ENCODE assay signal across 15 cellular contexts in the genomic region with DNA sequence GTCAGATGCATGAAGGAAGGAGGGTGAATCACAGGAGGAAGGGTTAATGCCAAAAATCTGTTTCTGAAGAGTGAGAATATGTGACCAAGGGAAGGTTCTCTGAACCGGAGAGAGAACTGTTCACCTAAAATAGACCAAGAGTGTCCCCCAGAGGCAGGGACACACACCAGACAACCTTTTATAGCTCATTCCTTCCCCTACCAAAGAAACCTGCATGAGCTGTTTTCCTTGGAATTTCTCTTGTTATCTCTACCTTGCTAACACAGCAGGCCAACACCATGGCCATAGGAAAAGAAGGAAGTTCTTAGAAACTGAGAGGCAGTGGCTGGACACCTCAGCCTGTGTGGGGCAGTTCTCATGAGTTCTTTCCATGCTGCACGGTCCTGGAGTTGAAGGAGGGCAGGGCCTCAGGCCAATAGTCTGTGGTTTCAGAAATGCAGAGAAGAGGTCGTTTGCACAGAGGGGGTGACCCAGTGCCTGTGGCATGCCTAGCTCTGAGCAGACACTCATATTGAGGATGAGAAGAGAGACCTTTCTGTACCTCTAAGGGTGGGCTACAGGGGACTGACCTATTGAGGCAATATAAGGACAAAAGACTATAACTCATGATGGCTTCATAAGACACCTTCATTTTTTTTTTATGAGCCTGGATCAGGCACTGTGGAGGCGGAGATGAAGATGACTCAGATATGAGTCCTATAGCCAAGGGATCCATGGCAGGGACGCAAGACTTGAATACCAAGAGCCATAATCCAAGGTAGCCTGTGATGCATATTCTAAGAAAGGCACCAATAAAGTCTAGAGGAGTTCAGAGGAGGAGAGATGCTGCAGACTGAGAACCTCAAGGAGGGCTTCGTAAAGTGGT. TPM values are rescaled to one million over a fixed set of nuclear protein-coding genes. Genes with fewer than 3 reads are reported as not detected.
DNase-seq lines count a peak whose midpoint lies in the region; ATAC-seq and TF ChIP-seq lines count a peak whose summit lies in the region.
"Had no signal": no experiment of that assay in that cellular context is flagged by ENCODE, and none has a peak within 500 bp of the region (broad histone marks: within the 10 kb centered on the region; RNA-seq: fewer than 3 reads in every experiment).

No MANE protein-coding gene starts in this region.

- H3K4me3 Mint-ChIP-seq in neural progenitor cell, result no peak overlapping the region

- no peaks in the 10 kb centered on the region for H3K27me3 Mint-ChIP-seq in neural progenitor cell (ENCODE audit: insufficient read depth, low read depth)

- H3K9me3 ChIP-seq in neural progenitor cell (ENCODE audit: low read depth) (no peaks in the 10 kb centered on the region), upper lobe of left lung (no peaks in the 10 kb centered on the region)
- H3K9me3 ChIP-seq: mucosa of descending colon had no signal

- no peak overlapping the region for H2AFZ ChIP-seq in neural progenitor cell (replicated peaks)

- no peaks in the 10 kb centered on the region for H3F3A ChIP-seq in neural progenitor cell (ENCODE audit: low read depth)

- no peak overlapping the region for H3K4me2 ChIP-seq in neural progenitor cell
- H3K4me2 ChIP-seq: KMS-11 had no signal

- no peak overlapping the region for H3K27ac Mint-ChIP-seq in neural progenitor cell

- DNase-seq in EL (peak; percentile 69), LoVo (ENCODE audit: low spot score) (peak; percentile 20), cardiac fibroblast (ENCODE audit: low read depth in 2 of 2) (peak; percentile 18 to 57), neural progenitor cell (ENCODE audit: low spot score) (no peak), upper lobe of left lung (no peak), superior temporal gyrus (ENCODE audit: extremely low spot score) (no peak), iPS-NIHi11 (ENCODE audit: low spot score) (no peak), T-helper 9 cell (no peak)
- DNase-seq: DMS79 treated with DMSO at 0.1 percent for 48 hours, hypothalamus, mucosa of descending colon, NCI-H2171 had no signal

- no peaks in the 10 kb centered on the region for H3K27me3 ChIP-seq in neural progenitor cell
- no peaks in the 10 kb centered on the region for H3K27me3 ChIP-seq in upper lobe of left lung

- H3K9ac ChIP-seq in neural progenitor cell, result no peak overlapping the region
- H3K9ac ChIP-seq: KMS-11 had no signal

- TF ChIP-seq CTCF in cardiac fibroblast (IDR thresholded peaks at IDR 0.05; ENCODE audit: low read depth, low read length) (no peak), neural progenitor cell (IDR thresholded peaks at IDR 0.05) (peak; percentile 25), upper lobe of left lung (IDR thresholded peaks at IDR 0.05) (no peak)

- H3K27ac ChIP-seq in neural progenitor cell, result no peak overlapping the region
- H3K27ac ChIP-seq in upper lobe of left lung, result no peak overlapping the region
- H3K27ac ChIP-seq: KMS-11 had no signal

- no peak for ATAC-seq in upper lobe of left lung (ENCODE audit: low FRiP score in 2 of 2)
- ATAC-seq: mucosa of descending colon, sciatic nerve had no signal

- H4K20me1 ChIP-seq in neural progenitor cell (ENCODE audit: low read depth), result no peaks in the 10 kb centered on the region

- H3K79me2 ChIP-seq in neural progenitor cell (ENCODE audit: low read depth), result no peaks in the 10 kb centered on the region

- H3K4me1 ChIP-seq in neural progenitor cell, result no peaks in the 10 kb centered on the region
- no peaks in the 10 kb centered on the region for H3K4me1 ChIP-seq in upper lobe of left lung

- no peak overlapping the region for H3K4me3 ChIP-seq in cardiac fibroblast (replicated peaks in 1 of 2; ENCODE audit: low read depth in 2 of 2, low read length in 2 of 2)
- H3K4me3 ChIP-seq in neural progenitor cell, result no peak overlapping the region
- no peak overlapping the region for H3K4me3 ChIP-seq in upper lobe of left lung
- H3K4me3 ChIP-seq: mucosa of descending colon had no signal

- H3K4me1 Mint-ChIP-seq in neural progenitor cell, result no peaks in the 10 kb centered on the region

- no peaks in the 10 kb centered on the region for H3K36me3 Mint-ChIP-seq in neural progenitor cell

- no peak for TF ChIP-seq POLR2A in upper lobe of left lung (IDR thresholded peaks at IDR 0.05)

- peaks cover 23% of the 10 kb centered on the region for H3K9me3 Mint-ChIP-seq in neural progenitor cell

- no peak for TF ChIP-seq EP300 in upper lobe of left lung (IDR thresholded peaks at IDR 0.05)

- H3K36me3 ChIP-seq in neural progenitor cell (no peaks in the 10 kb centered on the region), upper lobe of left lung (no peaks in the 10 kb centered on the region)

- 67 to 76% methylated on average over 6 of the region's 6 CpGs for WGBS in upper lobe of left lung, 2 donors

RNA-seq across cellular contexts. Expression of a gene that starts 39.4 kb away (rescaled TPM):
- total RNA-seq in neural progenitor cell (ENCODE audit: low replicate concordance), result 0.15 TPM in 1 of 2 replicates, not detected in the other
- total RNA-seq in upper lobe of left lung, result 1 to 10 TPM in 1 of 6 donors, under 1 TPM in 3, not detected in 2; 0.11 to 6.3 (median 0.79) TPM
- total RNA-seq: dermis microvascular lymphatic vessel endothelial cell had no signal

RNA-seq across cellular contexts. Expression of a gene that starts 53.3 kb away (rescaled TPM):
- total RNA-seq in neural progenitor cell (ENCODE audit: low replicate concordance) (0.02 TPM in 1 of 2 replicates, not detected in the other), upper lobe of left lung (1 to 10 TPM in 5 of 6 donors, under 1 TPM in 1; 0.86 to 4.9 (median 2.5) TPM)

Comparison
In these comparisons a context has a peak if more than half of its experiments do, and no peak if none do; other contexts are left out.
1. DNase-seq: peak in EL (single experiment), LoVo (single experiment) and cardiac fibroblast (2 of 2); none in neural progenitor cell (single experiment), upper lobe of left lung (0 of 2), superior temporal gyrus (single experiment), iPS-NIHi11 (single experiment) and T-helper 9 cell (single experiment).